8 cellular contexts compared by ENCODE assay signal in genomic region chr13:28532226-28533048, GRCh38. TPM values are rescaled to one million over a fixed set of nuclear protein-coding genes. Genes with fewer than 3 reads are reported as not detected.
DNase-seq lines count a peak whose midpoint lies in the region; ATAC-seq and TF ChIP-seq lines count a peak whose summit lies in the region.

No MANE protein-coding gene starts in this region.

- peak; percentile 50 for ATAC-seq in HG03354 (IDR thresholded peaks at IDR 0.05; ENCODE audit: poor library complexity, severe bottlenecking, unreplicated experiment)
- ATAC-seq in upper lobe of right lung = peak; percentile 71
- ATAC-seq in GM21576 (IDR thresholded peaks at IDR 0.05; ENCODE audit: unreplicated experiment) = no peak

- no peak overlapping the region for H2AK5ac ChIP-seq in mesenchymal stem cell (ENCODE audit: low read length, severe bottlenecking)

- peak overlapping the region; percentile 27 for H2BK120ac ChIP-seq in mesenchymal stem cell (ENCODE audit: low read depth, low read length)

- peak overlapping the region; percentile 81 to 83 for H3K18ac ChIP-seq in mesenchymal stem cell (ENCODE audit: low read depth in 1 of 2, low read length in 2 of 2)

- peak overlapping the region; percentile 62 for H2AFZ ChIP-seq in mesenchymal stem cell (ENCODE audit: low read depth, low read length)

- H3K4me2 ChIP-seq in BLaER1 = peak overlapping the region; percentile 86
- H3K4me2 ChIP-seq in mesenchymal stem cell (ENCODE audit: low read length, poor library complexity, severe bottlenecking) = peak overlapping the region; percentile 93

- H3K4me3 ChIP-seq in BLaER1 = peak overlapping the region; percentile 69
- H3K4me3 ChIP-seq in mesenchymal stem cell (ENCODE audit: insufficient read depth in 1 of 2, low read depth in 1 of 2, low read length in 2 of 2) = peak overlapping the region; percentile 55 to 75
- peak overlapping the region; percentile 46 for H3K4me3 ChIP-seq in upper lobe of right lung

- H4K20me1 ChIP-seq in BLaER1 = no peaks in the 10 kb centered on the region

- no peak overlapping the region for H2BK5ac ChIP-seq in mesenchymal stem cell (ENCODE audit: low read depth, low read length, poor library complexity, severe bottlenecking)

- intact Hi-C loops in upper lobe of right lung (cut with DNase I) = no loop called here

- H3K23ac ChIP-seq in mesenchymal stem cell (ENCODE audit: low read length in 2 of 2) = peak overlapping the region in 1 of 2 experiments; percentile 34

- no peaks in the 10 kb centered on the region for H3K79me1 ChIP-seq in mesenchymal stem cell (replicated peaks; ENCODE audit: low read length, poor library complexity, severe bottlenecking)

- H4K8ac ChIP-seq in mesenchymal stem cell (ENCODE audit: low read length) = peak overlapping the region; percentile 57

- H3K36me3 ChIP-seq in BLaER1 (peaks cover 7% of the 10 kb centered on the region; the same call in 1 of the 2 replicates), mesenchymal stem cell (ENCODE audit: control insufficient read depth in 1 of 2, insufficient read depth in 2 of 2, low read depth in 1 of 2, low read length in 2 of 2) (no peaks in the 10 kb centered on the region), upper lobe of right lung (no peaks in the 10 kb centered on the region)

- H3K27ac ChIP-seq in BLaER1 = no peak overlapping the region
- no peak overlapping the region for H3K27ac ChIP-seq in mesenchymal stem cell (ENCODE audit: low read length, poor library complexity, severe bottlenecking)
- no peak overlapping the region for H3K27ac ChIP-seq in upper lobe of right lung

- DNase-seq in dermis blood vessel endothelial cell (peak; percentile 62), mesenchymal stem cell (peak; percentile 30), upper lobe of right lung (peak; percentile 73), NCI-H2029 treated with DMSO at 0.1 percent for 48 hours (lab: John Stamatoyannopoulos, UW) (no peak), NCI-H2196 (lab: John Stamatoyannopoulos, UW; ENCODE audit: unreplicated experiment) (no peak)

- no peak overlapping the region for H4K91ac ChIP-seq in mesenchymal stem cell (ENCODE audit: low read length)

- H2BK12ac ChIP-seq in mesenchymal stem cell (ENCODE audit: low read length in 2 of 2) = peak overlapping the region in 1 of 2 experiments; percentile 51

- peak overlapping the region; percentile 88 for H2BK15ac ChIP-seq in mesenchymal stem cell (ENCODE audit: low read depth, poor library complexity, severe bottlenecking)

- H3K9me3 ChIP-seq in BLaER1 = peaks cover 44% of the 10 kb centered on the region
- no peaks in the 10 kb centered on the region for H3K9me3 ChIP-seq in mesenchymal stem cell (ENCODE audit: control insufficient read depth, low read length)
- H3K9me3 ChIP-seq in upper lobe of right lung = no peaks in the 10 kb centered on the region

- no peak for TF ChIP-seq CTCF in upper lobe of right lung (IDR thresholded peaks at IDR 0.05)

- 1% methylated on average over 47 of the region's 105 CpGs for WGBS in mesenchymal stem cell

- no peak overlapping the region for H3K14ac ChIP-seq in mesenchymal stem cell (ENCODE audit: low read length in 2 of 2)

- peak overlapping the region in 1 of 2 experiments; percentile 26 for H3K4ac ChIP-seq in mesenchymal stem cell (ENCODE audit: low read depth in 1 of 2, low read length in 2 of 2)

- peak overlapping the region; percentile 63 for H3K9ac ChIP-seq in BLaER1
- H3K9ac ChIP-seq in mesenchymal stem cell (ENCODE audit: low read length) = peak overlapping the region; percentile 7

- H3K4me1 ChIP-seq in BLaER1 = peaks cover 47% of the 10 kb centered on the region
- peaks cover 22% of the 10 kb centered on the region for H3K4me1 ChIP-seq in mesenchymal stem cell (ENCODE audit: control insufficient read depth, insufficient read depth, low read depth, low read length)
- H3K4me1 ChIP-seq in upper lobe of right lung = peaks cover 8% of the 10 kb centered on the region

- H3K27me3 ChIP-seq in BLaER1 (peaks cover 54% of the 10 kb centered on the region), mesenchymal stem cell (ENCODE audit: control insufficient read depth in 1 of 2, insufficient read depth in 1 of 2, low read length in 2 of 2) (peaks cover 79% of the 10 kb centered on the region in 2 experiments), upper lobe of right lung (peaks cover 26% of the 10 kb centered on the region)

RNA-seq across cellular contexts. Expression of gene FLT1, which starts 37.5 kb away (rescaled TPM):
- total RNA-seq in dermis blood vessel endothelial cell = 74.7 and 82.9 TPM in 2 replicates
- 42.4 TPM for polyA plus RNA-seq in mesenchymal stem cell (2013, experiment 1 of 2)
- polyA plus RNA-seq in mesenchymal stem cell (2013, experiment 2 of 2) = 41.8 TPM
- 72.4 TPM for total RNA-seq in upper lobe of right lung

Comparison
In these comparisons a context has a peak if more than half of its experiments do, and no peak if none do; other contexts are left out.
1. DNase-seq: peak in dermis blood vessel endothelial cell (single experiment), mesenchymal stem cell (single experiment) and upper lobe of right lung (single experiment); none in NCI-H2029 treated with DMSO at 0.1 percent for 48 hours (single experiment) and NCI-H2196 (single experiment).
2. Peak in every context shown above with its lines, with median percentiles within 50 percentile points of each other: H3K4me3 ChIP-seq.